ENCODE assay signal across 10 cellular contexts in genomic region chr13:21014666-21015170, GRCh38. TPM values are rescaled to one million over a fixed set of nuclear protein-coding genes. Genes with fewer than 3 reads are reported as not detected.
DNase-seq lines count a peak whose midpoint lies in the region; ATAC-seq, FAIRE-seq and TF ChIP-seq lines count a peak whose summit lies in the region.
"Had no signal": no experiment of that assay in that cellular context is flagged by ENCODE, and none has a peak within 500 bp of the region (broad histone marks: within the 10 kb centered on the region; RNA-seq: fewer than 3 reads in every experiment).

No MANE protein-coding gene starts in this region.

- TF ChIP-seq CTCF in HepG2 (CRISPR knock-in tag; IDR thresholded peaks at IDR 0.05) (no peak), testis (IDR thresholded peaks at IDR 0.05) (no peak)

- TF ChIP-seq POLR2A in HepG2 (IDR thresholded peaks at IDR 0.05; ENCODE audit: insufficient read depth in 1 of 2, low read depth in 2 of 2, low read length in 2 of 2) (no peak), testis (IDR thresholded peaks at IDR 0.05) (no peak)

- no peaks in the 10 kb centered on the region for H3K36me3 Mint-ChIP-seq in activated T-cell treated with anti-CD3 and anti-CD28 coated beads, Interleukin-2, amount 50 U/mL, for 4 hours (ENCODE audit: insufficient read depth)

- peak overlapping the region; percentile 78 for H3K27ac ChIP-seq in HepG2 (ENCODE audit: extremely low read length, insufficient read depth, low read length)
- peak overlapping the region; percentile 14 to 50 for H3K27ac ChIP-seq in testis

- H3K27me3 Mint-ChIP-seq in activated T-cell treated with anti-CD3 and anti-CD28 coated beads, Interleukin-2, amount 50 U/mL, for 4 hours (ENCODE audit: low read depth): no peaks in the 10 kb centered on the region
- H3K27me3 Mint-ChIP-seq: activated naive CD8-positive, alpha-beta T cell treated with anti-CD3 and anti-CD28 coated beads, Interleukin-2, amount 10 ng/mL, durations not matched to agents 7 days and 5 days had no signal

- ATAC-seq in HepG2 (peak; percentile 87), GM19023 (IDR thresholded peaks at IDR 0.05; ENCODE audit: unreplicated experiment) (no peak)
- no peak for ATAC-seq in activated T-cell treated with anti-CD3 and anti-CD28 coated beads, Interleukin-2, amount 50 U/mL, for 4 hours

- peak overlapping the region; percentile 65 for H3K4me2 ChIP-seq in HepG2 (ENCODE audit: low read depth, low read length)

- H4K20me1 ChIP-seq in HepG2 (ENCODE audit: insufficient read depth, low read length): peaks cover 3% of the 10 kb centered on the region; the same call in 1 of the 2 replicates

- CTCF ChIA-PET in HepG2 (lab: Yijun Ruan, JAX; ENCODE audit: low intra/inter-chr PET ratio, low total read pairs): no interaction called here

- intact Hi-C loops in HepG2 (cut with micrococcal nuclease; ENCODE audit: unreplicated experiment) (loop anchor here (5.0 kb wide), 1 partner anchor 62 kb away; no protein-coding TSS in a partner anchor), testis (cut with DNase I; ENCODE audit: low total_unique reads) (no loop called here)

- peak; percentile 83 for FAIRE-seq in HepG2 (lab: Jason Lieb, UNC)

- DNase-seq in HS-27A (ENCODE audit: low read depth): peak; percentile 30
- peak; percentile 82 for DNase-seq in brain pericyte (ENCODE audit: low read depth, low spot score)
- DNase-seq in HepG2 (ENCODE audit: low spot score): peak; percentile 79
- DNase-seq in testis: no peak
- no peak for DNase-seq in activated CD4-positive, alpha-beta T cell treated with anti-CD3 and anti-CD28 coated beads, Interleukin-2, amount 50 U/mL, for 48 hours
- DNase-seq in H7: no peak
- DNase-seq in activated T-cell treated with anti-CD3 and anti-CD28 coated beads, Interleukin-2, amount 50 U/mL, for 4 hours: no peak
- DNase-seq: activated naive CD8-positive, alpha-beta T cell treated with anti-CD3 and anti-CD28 coated beads, Interleukin-2, amount 10 ng/mL, durations not matched to agents 7 days and 5 days had no signal

- H2AFZ ChIP-seq in HepG2 (ENCODE audit: low read length): no peak overlapping the region

- in situ Hi-C loops in HepG2 (cut with HindIII; ENCODE audit: extremely low pct_ligation_motif_present, low pct_unique_long_range_greater_than_20kb): no loop called here

- no TSS peak for BruUV-seq in HepG2 (replicated peaks; lab: Mats Ljungman, UMichigan)

- H3K4me3 Mint-ChIP-seq in activated T-cell treated with anti-CD3 and anti-CD28 coated beads, Interleukin-2, amount 50 U/mL, for 4 hours: no peak overlapping the region
- H3K4me3 Mint-ChIP-seq: activated naive CD8-positive, alpha-beta T cell treated with anti-CD3 and anti-CD28 coated beads, Interleukin-2, amount 10 ng/mL, durations not matched to agents 7 days and 5 days had no signal

- H3K9me3 ChIP-seq in HepG2 (ENCODE audit: low read length) (no peaks in the 10 kb centered on the region), testis (no peaks in the 10 kb centered on the region)
- H3K9me3 ChIP-seq: Peyer's patch had no signal

- 0% methylated on average over 5 of the region's 6 CpGs for WGBS in HepG2 (ENCODE audit: low lambda C conversion rate)
- WGBS in testis, 2 donors: 42 to 49% methylated on average over 6 of the region's 6 CpGs

- peaks cover 3 to 4% of the 10 kb centered on the region in 2 experiments; a peak in 2 of 5 replicates for H3K36me3 ChIP-seq in HepG2 (replicated peaks in 1 of 2; ENCODE audit: control insufficient read depth in 1 of 2, insufficient read depth in 2 of 2, low read length in 2 of 2)
- H3K36me3 ChIP-seq in testis (ENCODE audit: low read depth, missing control alignments): no peaks in the 10 kb centered on the region
- no peaks in the 10 kb centered on the region for H3K36me3 ChIP-seq in H7 (replicated peaks; ENCODE audit: control insufficient read depth, insufficient read depth, low read length)
- H3K36me3 ChIP-seq: Peyer's patch had no signal

- TF ChIP-seq RAD21 in HepG2 (CRISPR knock-in tag; IDR thresholded peaks at IDR 0.05): no peak

- H3K4me1 ChIP-seq in HepG2 (ENCODE audit: insufficient read depth, low read length): peaks cover 83% of the 10 kb centered on the region
- H3K4me1 ChIP-seq in testis: peaks cover 20% of the 10 kb centered on the region

- H3K4me1 Mint-ChIP-seq in activated T-cell treated with anti-CD3 and anti-CD28 coated beads, Interleukin-2, amount 50 U/mL, for 4 hours (ENCODE audit: low read depth): peaks cover 19% of the 10 kb centered on the region

- H3K79me2 ChIP-seq in HepG2 (ENCODE audit: insufficient read depth, low read length): peaks cover 60% of the 10 kb centered on the region

- peak overlapping the region in 2 of 3 experiments; percentile 0 to 36; a peak in 1 of 6 replicates for H3K4me3 ChIP-seq in HepG2 (replicated peaks in 1 of 3; ENCODE audit: insufficient read depth in 1 of 3, low read depth in 2 of 3, low read length in 3 of 3)
- H3K4me3 ChIP-seq in testis: no peak overlapping the region
- no peak overlapping the region for H3K4me3 ChIP-seq in H7 (ENCODE audit: insufficient read depth, low read depth, low read length)
- H3K4me3 ChIP-seq: Peyer's patch had no signal

- no peaks in the 10 kb centered on the region for H3K9me3 Mint-ChIP-seq in activated T-cell treated with anti-CD3 and anti-CD28 coated beads, Interleukin-2, amount 50 U/mL, for 4 hours

- TF ChIP-seq EP300 in HepG2 (IDR thresholded peaks at IDR 0.05; ENCODE audit: low read depth in 2 of 2, low read length in 2 of 2): peak in 1 of 2 experiments; percentile 71; a peak in 1 of 4 replicates
- TF ChIP-seq EP300 in HepG2 (CRISPR knock-in tag; IDR thresholded peaks at IDR 0.05; ENCODE audit: borderline replicate concordance): no peak

- POLR2A ChIA-PET in HepG2 (lab: Yijun Ruan, JAX): interaction anchor here (0.9 to 1.2 kb wide), 5 partner anchors 10 to 87 kb away, joined by 3 to 6 read pairs (median 4); partner anchors contain the start of gene LATS2

- H3K27me3 ChIP-seq in HepG2 (ENCODE audit: control insufficient read depth in 1 of 2, insufficient read depth in 2 of 2, low read length in 2 of 2) (no peaks in the 10 kb centered on the region), testis (no peaks in the 10 kb centered on the region), H7 (ENCODE audit: control insufficient read depth, insufficient read depth, low read length) (no peaks in the 10 kb centered on the region)
- H3K27me3 ChIP-seq: Peyer's patch had no signal

- peak overlapping the region; percentile 50 for H3K9ac ChIP-seq in HepG2 (ENCODE audit: insufficient read depth, low read depth, low read length)

TF ChIP-seq in HepG2, 621 proteins besides CTCF, POLR2A, EP300 and RAD21 (continues in another document):
- TF ChIP-seq ZEB1 (IDR thresholded peaks at IDR 0.05; ENCODE audit: insufficient replicate concordance, low read depth) (no peak), ZNF18 (CRISPR knock-in tag; IDR thresholded peaks at IDR 0.05; ENCODE audit: insufficient replicate concordance) (peak; percentile 67)

RNA-seq across cellular contexts. Expression of gene LATS2, which starts 46.7 kb away (rescaled TPM):
- 7.1 and 7.3 TPM in 2 replicates for total RNA-seq in HepG2 (2016; rRNA removed; fragmentation: Illumina TruSeq; extraction: Trizol)
- total RNA-seq in HepG2 (2016; cell fraction: cytosol; rRNA removed; fragmentation: Illumina TruSeq; extraction: Trizol; ENCODE audit: low read depth): 1.7 and 1.8 TPM in 2 replicates
- 7.0 and 7.2 TPM in 2 replicates for total RNA-seq in HepG2 (2016; cell fraction: insoluble cytoplasmic fraction; rRNA removed; fragmentation: Illumina TruSeq; extraction: Trizol)
- total RNA-seq in HepG2 (2016; cell fraction: membrane; rRNA removed; fragmentation: Illumina TruSeq; extraction: Trizol): 4.2 and 4.3 TPM in 2 replicates
- 6.9 and 7.7 TPM in 2 replicates for total RNA-seq in HepG2 (2016; cell fraction: nucleus; rRNA removed; fragmentation: Illumina TruSeq; extraction: Trizol)
- polyA plus RNA-seq in HepG2 (2011; rRNA removed): 8.5 and 9.1 TPM in 2 replicates
- 6.4 and 10.3 TPM in 2 replicates for polyA plus RNA-seq in HepG2 (2011; cell fraction: cytosol; rRNA removed)
- 11.4 and 12.5 TPM in 2 replicates for polyA plus RNA-seq in HepG2 (2011; cell fraction: nucleus; rRNA removed)
- polyA plus RNA-seq in HepG2 (2012): 10.4 and 11.8 TPM in 2 replicates
- polyA plus RNA-seq in HepG2 (2016; cell fraction: cytosol; fragmentation: Illumina TruSeq; extraction: Trizol; ENCODE audit: low read depth): 0.38 TPM in 2 replicates
- polyA plus RNA-seq in HepG2 (2016; cell fraction: insoluble cytoplasmic fraction; fragmentation: Illumina TruSeq; extraction: Trizol; ENCODE audit: low read depth): 10.2 and 11.9 TPM in 2 replicates
- polyA plus RNA-seq in HepG2 (2016; cell fraction: membrane; fragmentation: Illumina TruSeq; extraction: Trizol; ENCODE audit: low read depth): 2.2 and 2.4 TPM in 2 replicates
- polyA plus RNA-seq in HepG2 (2016; cell fraction: nucleus; fragmentation: Illumina TruSeq; extraction: Trizol; ENCODE audit: insufficient read depth, low read depth): 13.3 and 13.4 TPM in 2 replicates
- polyA minus RNA-seq in HepG2 (2011; rRNA and poly(A)+ RNA removed; ENCODE audit: low replicate concordance): 11.2 and 18.2 TPM in 2 replicates
- 11.8 and 11.9 TPM in 2 replicates for polyA minus RNA-seq in HepG2 (2011; cell fraction: cytosol; rRNA and poly(A)+ RNA removed)
- 10.8 and 11.6 TPM in 2 replicates for polyA minus RNA-seq in HepG2 (2011; cell fraction: nucleus; rRNA and poly(A)+ RNA removed)
- 10 to 100 TPM; 36.5 to 40.2 TPM for total RNA-seq in testis
- 35.6 TPM for polyA plus RNA-seq in testis (ENCODE audit: insufficient read depth, low read depth, low replicate concordance)
- 6.2 and 8.6 TPM in 2 replicates for total RNA-seq in H7 (2014; rRNA removed; shearing (Covaris generic))
- total RNA-seq in activated T-cell treated with anti-CD3 and anti-CD28 coated beads, Interleukin-2, amount 50 U/mL, for 4 hours: 1 to 10 TPM in 2 of 3 donors, under 1 TPM in 1; 0.71 to 1.3 (median 1.2) TPM

Comparison
In these comparisons a context has a peak if more than half of its experiments do, and no peak if none do; other contexts are left out.
1. DNase-seq: peak in HS-27A (single experiment), brain pericyte (single experiment) and HepG2 (single experiment); none in testis (single experiment), activated CD4-positive, alpha-beta T cell treated with anti-CD3 and anti-CD28 coated beads, Interleukin-2, amount 50 U/mL, for 48 hours (0 of 2), H7 (single experiment) and activated T-cell treated with anti-CD3 and anti-CD28 coated beads, Interleukin-2, amount 50 U/mL, for 4 hours (single experiment).
2. H3K4me3 ChIP-seq: peak in HepG2 (2 of 3); none in testis (0 of 2) and H7 (single experiment).